ENCODE assay signal across 8 cellular contexts in genomic region chr18:13611058-13611615, GRCh38.
A peak's percentile ranks its signal among the peaks of the same experiment; 100 is the strongest.
DNase-seq lines count a peak whose midpoint lies in the region; ATAC-seq, FAIRE-seq and TF ChIP-seq lines count a peak whose summit lies in the region.

No MANE protein-coding gene starts in this region.

- H3K36me3 Mint-ChIP-seq in activated CD4-positive, alpha-beta memory T cell treated with anti-CD3 and anti-CD28 coated beads, Interleukin-2, amount 10 ng/mL, durations not matched to agents 7 days and 5 days (ENCODE audit: low read depth) = peaks cover 4% of the 10 kb centered on the region

- H3K27me3 Mint-ChIP-seq in activated CD4-positive, alpha-beta memory T cell treated with anti-CD3 and anti-CD28 coated beads, Interleukin-2, amount 10 ng/mL, durations not matched to agents 7 days and 5 days = no peaks in the 10 kb centered on the region

- H3K4me1 Mint-ChIP-seq in activated CD4-positive, alpha-beta memory T cell treated with anti-CD3 and anti-CD28 coated beads, Interleukin-2, amount 10 ng/mL, durations not matched to agents 7 days and 5 days = peaks cover 92% of the 10 kb centered on the region

- peak overlapping the region; percentile 69 for H3K4me3 Mint-ChIP-seq in activated CD4-positive, alpha-beta memory T cell treated with anti-CD3 and anti-CD28 coated beads, Interleukin-2, amount 10 ng/mL, durations not matched to agents 7 days and 5 days

- H3K27ac Mint-ChIP-seq in activated CD4-positive, alpha-beta memory T cell treated with anti-CD3 and anti-CD28 coated beads, Interleukin-2, amount 10 ng/mL, durations not matched to agents 7 days and 5 days = peak overlapping the region; percentile 96

- TF ChIP-seq POLR2A in GM12892 (IDR thresholded peaks at IDR 0.05; ENCODE audit: low read depth, low read length) = no peak

- intact Hi-C loops in posterior vena cava (cut with DNase I) = loop anchor here in 1 of 2 donors (5.0 to 10.0 kb wide), 2 partner anchors 49 to 176 kb away; no protein-coding TSS in a partner anchor

- DNase-seq in GM12892 (ENCODE audit: insufficient read length) = no peak
- DNase-seq in activated CD4-positive, alpha-beta memory T cell treated with anti-CD3 and anti-CD28 coated beads, Interleukin-2, amount 10 ng/mL, durations not matched to agents 7 days and 5 days = no peak
- peak; percentile 42 for DNase-seq in germinal center (ENCODE audit: low spot score)
- DNase-seq in posterior vena cava (ENCODE audit: low spot score) = peak; percentile 90
- DNase-seq in activated gamma-delta T cell (lab: John Stamatoyannopoulos, UW) = no peak

- FAIRE-seq in GM12892 (lab: Jason Lieb, UNC) = peak; percentile 63

- no peaks in the 10 kb centered on the region for H3K9me3 Mint-ChIP-seq in activated CD4-positive, alpha-beta memory T cell treated with anti-CD3 and anti-CD28 coated beads, Interleukin-2, amount 10 ng/mL, durations not matched to agents 7 days and 5 days

- POLR2A ChIA-PET in activated CD4-positive, alpha-beta memory T cell treated with anti-CD3 and anti-CD28 coated beads, Interleukin-2, amount 10 ng/mL, durations not matched to agents 7 days and 5 days (lab: Charles Lee) = interaction anchor here (1.1 to 4.9 kb wide), 6 partner anchors 11 to 235 kb away, joined by 3 to 76 read pairs (median 20); no protein-coding TSS in a partner anchor

- ATAC-seq in HG02938 (IDR thresholded peaks at IDR 0.05; ENCODE audit: unreplicated experiment) = peak; percentile 29
- no peak for ATAC-seq in GM18502 (IDR thresholded peaks at IDR 0.05; ENCODE audit: poor library complexity, unreplicated experiment)
- ATAC-seq in GM21528 (IDR thresholded peaks at IDR 0.05; ENCODE audit: low FRiP score, unreplicated experiment) = no peak

- CTCF ChIA-PET in activated CD4-positive, alpha-beta memory T cell treated with anti-CD3 and anti-CD28 coated beads, Interleukin-2, amount 10 ng/mL, durations not matched to agents 7 days and 5 days (lab: Charles Lee) = interaction anchor here (1.1 to 3.2 kb wide), 3 partner anchors 34 to 55 kb away, joined by 3 to 21 read pairs (median 6); no protein-coding TSS in a partner anchor

Comparison
In these comparisons a context has a peak if more than half of its experiments do, and no peak if none do; other contexts are left out.
1. DNase-seq: peak in germinal center (single experiment) and posterior vena cava (single experiment); none in GM12892 (single experiment), activated CD4-positive, alpha-beta memory T cell treated with anti-CD3 and anti-CD28 coated beads, Interleukin-2, amount 10 ng/mL, durations not matched to agents 7 days and 5 days (single experiment) and activated gamma-delta T cell (single experiment).